Comparison of ENCODE assay signal across 9 cellular contexts in the genomic region with DNA sequence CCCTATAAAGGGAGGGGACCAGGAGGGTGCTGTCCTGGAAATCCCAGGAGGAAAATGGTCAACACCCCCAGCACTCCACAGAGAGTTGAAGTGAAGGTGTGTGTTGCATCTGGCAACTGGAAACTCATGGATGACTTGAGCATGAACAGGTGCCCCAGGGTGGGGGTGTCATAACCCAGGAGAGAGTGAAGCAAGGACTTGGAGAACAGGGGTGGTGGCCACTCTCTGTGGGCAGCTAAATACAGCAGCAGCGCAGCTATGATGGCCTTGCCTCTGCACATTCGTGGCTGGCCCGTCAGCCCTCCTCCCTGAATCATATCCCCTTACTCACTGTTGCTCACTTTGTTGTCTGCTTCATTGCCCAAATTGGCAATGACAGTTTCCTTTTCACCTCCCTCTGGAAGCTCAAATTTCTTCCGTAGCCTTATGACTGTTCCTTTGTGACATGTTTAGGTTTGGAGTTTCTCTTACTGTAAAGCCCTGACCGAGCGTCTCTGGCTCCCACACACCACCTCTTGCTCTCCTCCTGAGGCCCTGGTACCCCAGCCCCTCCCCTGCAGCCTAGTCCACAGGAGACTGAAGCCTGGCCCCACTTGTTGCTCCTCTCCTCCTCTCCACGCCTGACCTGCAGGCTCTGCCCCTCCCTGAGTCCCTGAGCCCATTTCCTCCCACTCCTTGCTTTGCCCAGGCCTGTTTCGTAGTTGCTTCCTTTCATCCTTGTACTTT.
DNase-seq lines count a peak whose midpoint lies in the region; ATAC-seq, FAIRE-seq and TF ChIP-seq lines count a peak whose summit lies in the region.
"Had no signal": no experiment of that assay in that cellular context is flagged by ENCODE, and none has a peak within 500 bp of the region (broad histone marks: within the 10 kb centered on the region; RNA-seq: fewer than 3 reads in every experiment).

No MANE protein-coding gene starts in this region.

- H3K36me3 Mint-ChIP-seq in nephron progenitor cell (ENCODE audit: low read depth) = no peaks in the 10 kb centered on the region

- no peaks in the 10 kb centered on the region for H3K27me3 Mint-ChIP-seq in nephron progenitor cell (ENCODE audit: low read depth, poor library complexity)

- ATAC-seq in HG02981 (IDR thresholded peaks at IDR 0.05; ENCODE audit: unreplicated experiment) = no peak
- ATAC-seq in GM18909 (IDR thresholded peaks at IDR 0.05; ENCODE audit: poor library complexity, unreplicated experiment) = no peak
- ATAC-seq: GM12878 had no signal

- DNase-seq in AG08395 (ENCODE audit: low spot score) = peak; percentile 26
- peak; percentile 62 for DNase-seq in HS-5 (ENCODE audit: low read depth)
- DNase-seq in bronchial epithelial cell (ENCODE audit: low read depth) = peak; percentile 99
- DNase-seq in nephron progenitor cell = peak; percentile 38
- no peak for DNase-seq in KG1 (lab: John Stamatoyannopoulos, UW)
- no peak for DNase-seq in cerebellum (ENCODE audit: low spot score)

- peak overlapping the region; percentile 16 for H3K4me3 ChIP-seq in bronchial epithelial cell (ENCODE audit: low read depth, low read length)
- H3K4me3 ChIP-seq: GM12878 had no signal

- no peaks in the 10 kb centered on the region for H3K9me3 Mint-ChIP-seq in nephron progenitor cell

- H3K27ac Mint-ChIP-seq in nephron progenitor cell = peak overlapping the region; percentile 90

- peak overlapping the region; percentile 64 for H3K4me3 Mint-ChIP-seq in nephron progenitor cell

- H3K27me3 ChIP-seq in bronchial epithelial cell (ENCODE audit: control insufficient read depth, insufficient read depth, low read length) = no peaks in the 10 kb centered on the region

- TF ChIP-seq CTCF in bronchial epithelial cell (IDR thresholded peaks at IDR 0.05; ENCODE audit: insufficient read depth, low read length, severe bottlenecking) (no peak), nephron progenitor cell (IDR thresholded peaks at IDR 0.05) (no peak)

- peaks cover 94% of the 10 kb centered on the region for H3K4me1 Mint-ChIP-seq in nephron progenitor cell

- H3K36me3 ChIP-seq in bronchial epithelial cell (ENCODE audit: control insufficient read depth, insufficient read depth, low read length) = no peaks in the 10 kb centered on the region

- FAIRE-seq in bronchial epithelial cell (lab: Jason Lieb, UNC) = peak; percentile 99
- FAIRE-seq: GM12878 had no signal

Comparison
In these comparisons a context has a peak if more than half of its experiments do, and no peak if none do; other contexts are left out.
1. DNase-seq: peak in AG08395 (single experiment), HS-5 (single experiment), bronchial epithelial cell (single experiment) and nephron progenitor cell (single experiment); none in KG1 (single experiment) and cerebellum (single experiment).